ENCODE assay signal across 15 cellular contexts in the genomic region with DNA sequence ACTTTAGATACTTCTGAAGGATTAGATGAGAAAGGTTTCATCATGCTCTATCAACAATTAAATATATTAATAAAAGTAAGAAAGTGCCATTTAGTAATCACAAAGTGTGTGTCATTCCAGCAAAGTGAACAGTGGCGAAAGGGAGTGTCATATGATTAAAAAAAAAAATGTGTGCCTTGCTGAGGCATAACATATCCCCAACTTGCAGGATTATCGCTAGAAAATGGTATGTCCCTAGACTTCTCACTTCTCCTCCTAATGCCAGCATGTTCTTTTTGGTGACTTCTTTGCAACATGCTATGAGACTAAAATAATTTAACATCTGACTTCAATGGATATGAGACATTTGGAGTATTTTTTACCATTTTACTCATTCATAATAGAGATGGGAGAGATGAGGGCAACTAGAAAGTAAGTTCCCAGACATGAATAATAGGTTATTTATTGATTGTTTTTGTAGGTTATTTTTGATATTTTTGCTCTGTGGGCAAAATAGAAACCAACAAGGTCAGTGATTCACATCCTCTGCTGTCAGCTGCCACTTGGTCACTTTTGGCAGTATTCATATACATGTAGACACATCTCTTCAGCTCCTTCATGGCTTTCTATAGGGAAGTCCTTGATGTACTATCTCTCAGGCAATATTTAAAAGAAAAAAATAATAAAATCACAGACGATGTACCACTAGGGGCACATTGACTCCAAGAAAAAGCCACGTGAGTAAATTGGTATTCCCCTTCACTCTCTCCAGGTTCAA.
DNase-seq lines count a peak whose midpoint lies in the region; ATAC-seq and TF ChIP-seq lines count a peak whose summit lies in the region.
"Had no signal": no experiment of that assay in that cellular context is flagged by ENCODE, and none has a peak within 500 bp of the region (broad histone marks: within the 10 kb centered on the region; RNA-seq: fewer than 3 reads in every experiment).

No MANE protein-coding gene starts in this region.

- intact Hi-C loops in cardiac septum (cut with DNase I) (no loop called here), natural killer cell (cut with micrococcal nuclease) (no loop called here)

- DNase-seq in epithelial cell of esophagus (ENCODE audit: low read depth) (peak; percentile 9), pons (ENCODE audit: low spot score) (no peak), T-helper 9 cell (no peak), cardiac septum (ENCODE audit: low spot score) (no peak), natural killer cell (no peak)
- DNase-seq: activated naive CD4-positive, alpha-beta T cell treated with Interleukin-2 at 50 U/mL for 16 hours; brain microvascular endothelial cell; left ventricle myocardium superior; naive thymus-derived CD4-positive, alpha-beta T cell; NCI-H1694; NCI-H510A had no signal

- no peak overlapping the region for H3K4me3 ChIP-seq in epithelial cell of esophagus (ENCODE audit: low read length)
- H3K4me3 ChIP-seq: thoracic aorta had no signal

- H3K4me3 Mint-ChIP-seq in natural killer cell: no peak overlapping the region
- H3K4me3 Mint-ChIP-seq: naive thymus-derived CD4-positive, alpha-beta T cell had no signal

- ATAC-seq in GM18909 (IDR thresholded peaks at IDR 0.05; ENCODE audit: poor library complexity, unreplicated experiment) (peak; percentile 96), GM21825 (IDR thresholded peaks at IDR 0.05; ENCODE audit: unreplicated experiment) (peak; percentile 69), HG03175 (IDR thresholded peaks at IDR 0.05; ENCODE audit: unreplicated experiment) (peak; percentile 95), natural killer cell (no peak)
- ATAC-seq: left ventricle myocardium superior; naive thymus-derived CD4-positive, alpha-beta T cell had no signal

- no peaks in the 10 kb centered on the region for H3K4me1 Mint-ChIP-seq in natural killer cell
- H3K4me1 Mint-ChIP-seq: naive thymus-derived CD4-positive, alpha-beta T cell had no signal

- no peak overlapping the region for H3K27ac Mint-ChIP-seq in natural killer cell
- H3K27ac Mint-ChIP-seq: naive thymus-derived CD4-positive, alpha-beta T cell had no signal

- TF ChIP-seq CTCF in epithelial cell of esophagus (IDR thresholded peaks at IDR 0.05; ENCODE audit: insufficient read depth, low read depth, low read length, missing control alignments): no peak
- no peak for TF ChIP-seq CTCF in natural killer cell (IDR thresholded peaks at IDR 0.05)

- H3K36me3 Mint-ChIP-seq in natural killer cell: no peaks in the 10 kb centered on the region
- H3K36me3 Mint-ChIP-seq: naive thymus-derived CD4-positive, alpha-beta T cell had no signal

- H3K9me3 Mint-ChIP-seq in natural killer cell: peaks cover 4 to 5% of the 10 kb centered on the region in 2 donors

- H3K27me3 Mint-ChIP-seq in natural killer cell (ENCODE audit: low read depth in 2 of 2): peaks cover 0 to 2% of the 10 kb centered on the region in 2 donors
- H3K27me3 Mint-ChIP-seq: naive thymus-derived CD4-positive, alpha-beta T cell had no signal

Comparison
In these comparisons a context has a peak if more than half of its experiments do, and no peak if none do; other contexts are left out.
1. ATAC-seq: peak in GM18909 (single experiment), GM21825 (single experiment) and HG03175 (single experiment); none in natural killer cell (0 of 3).